In genomic region chr11:124798991-124799383, GRCh38 we compare ENCODE assay signal across 8 cellular contexts. TPM values are rescaled to one million over a fixed set of nuclear protein-coding genes. Genes with fewer than 3 reads are reported as not detected.
A peak's percentile ranks its signal among the peaks of the same experiment; 100 is the strongest.
DNase-seq lines count a peak whose midpoint lies in the region; ATAC-seq and TF ChIP-seq lines count a peak whose summit lies in the region.

No MANE protein-coding gene starts in this region.

- H3K27me3 ChIP-seq in right cardiac atrium (ENCODE audit: control insufficient read depth, insufficient read depth) (no peaks in the 10 kb centered on the region), smooth muscle cell (ENCODE audit: low read depth) (no peaks in the 10 kb centered on the region)

- H3K4me1 Mint-ChIP-seq in WTC11, result peaks cover 43% of the 10 kb centered on the region

- H3K4me1 ChIP-seq in right cardiac atrium (ENCODE audit: control insufficient read depth, insufficient read depth, low read length) (peaks cover 4% of the 10 kb centered on the region), smooth muscle cell (ENCODE audit: low read depth) (peaks cover 26% of the 10 kb centered on the region)

- ATAC-seq in GM19395 (IDR thresholded peaks at IDR 0.05; ENCODE audit: unreplicated experiment) (peak; percentile 36), HG03442 (IDR thresholded peaks at IDR 0.05; ENCODE audit: unreplicated experiment) (peak; percentile 16), WTC11 (no peak), right cardiac atrium (no peak), HG03469 (IDR thresholded peaks at IDR 0.05; ENCODE audit: unreplicated experiment) (no peak)

- POLR2A ChIA-PET in WTC11 (lab: Charles Lee), result no interaction called here

- H3K36me3 ChIP-seq in smooth muscle cell (ENCODE audit: low read depth), result no peaks in the 10 kb centered on the region

- peak overlapping the region; percentile 88 for H3K4me3 Mint-ChIP-seq in WTC11

- no peaks in the 10 kb centered on the region; the same call in 1 of the 2 replicates for H3K27me3 Mint-ChIP-seq in WTC11 (ENCODE audit: low read depth)

- TF ChIP-seq CTCF in WTC11 (IDR thresholded peaks at IDR 0.05), result no peak
- no peak for TF ChIP-seq CTCF in smooth muscle cell (IDR thresholded peaks at IDR 0.05; ENCODE audit: borderline replicate concordance, insufficient read depth, poor library complexity, severe bottlenecking)

- peak overlapping the region; percentile 75 for H2AFZ ChIP-seq in smooth muscle cell (ENCODE audit: low read depth)

- H3K36me3 Mint-ChIP-seq in WTC11, result no peaks in the 10 kb centered on the region

- H3K4me3 ChIP-seq in right cardiac atrium (ENCODE audit: low read length), result peak overlapping the region; percentile 94
- H3K4me3 ChIP-seq in smooth muscle cell, result peak overlapping the region; percentile 97

- H3K79me2 ChIP-seq in smooth muscle cell (ENCODE audit: low read depth), result peaks cover 62% of the 10 kb centered on the region

- DNase-seq in DMS79 (lab: John Stamatoyannopoulos, UW) (peak; percentile 50), WTC11 (ENCODE audit: low spot score) (no peak), right cardiac atrium (no peak), smooth muscle cell (lab: John Stamatoyannopoulos, UW; ENCODE audit: unreplicated experiment) (no peak), C1 segment of cervical spinal cord (lab: John Stamatoyannopoulos, UW) (no peak)

- peaks cover 49% of the 10 kb centered on the region for H4K20me1 ChIP-seq in smooth muscle cell (ENCODE audit: low read depth)

- intact Hi-C loops in right cardiac atrium (cut with DNase I), result no loop called here

- CTCF ChIA-PET in WTC11 (lab: Charles Lee), result interaction anchor here (0.7 to 5.9 kb wide), 11 partner anchors 13 to 130 kb away, joined by 3 to 32 read pairs (median 6); partner anchors contain the start of genes ESAM and ROBO3

- H3K9me3 Mint-ChIP-seq in WTC11, result no peaks in the 10 kb centered on the region

- H3K9ac ChIP-seq in smooth muscle cell (ENCODE audit: low read depth), result peak overlapping the region; percentile 96

- peak overlapping the region; percentile 88 for H3K4me2 ChIP-seq in smooth muscle cell

- WGBS in right cardiac atrium, result 2% methylated on average over 10 of the region's 10 CpGs
- under 1% methylated on average over 10 of the region's 10 CpGs for WGBS in smooth muscle cell (ENCODE audit: low lambda C conversion rate)

- H3K9me3 ChIP-seq in right cardiac atrium (ENCODE audit: control insufficient read depth, low read length), result no peaks in the 10 kb centered on the region
- H3K9me3 ChIP-seq in smooth muscle cell (replicated peaks; ENCODE audit: low read depth), result no peaks in the 10 kb centered on the region

- H3K27ac ChIP-seq in right cardiac atrium (ENCODE audit: low read length) (no peak overlapping the region), smooth muscle cell (ENCODE audit: low read depth) (peak overlapping the region; percentile 97)

- H3F3A ChIP-seq in smooth muscle cell (ENCODE audit: low read depth), result peaks cover 5% of the 10 kb centered on the region

- peak overlapping the region; percentile 54 for H3K27ac Mint-ChIP-seq in WTC11

TF ChIP-seq in WTC11, 78 proteins besides CTCF, POLR2A, EP300 and RAD21:
- no peak for TF ChIP-seq SMAD3 (CRISPR knock-in tag; IDR thresholded peaks at IDR 0.05; ENCODE audit: borderline replicate concordance)

RNA-seq across cellular contexts. Expression of gene MSANTD2, which starts 1.2 kb away (rescaled TPM):
- total RNA-seq in WTC11 (2021), result 16.5 to 17.5 TPM (median 16.8 TPM) in 3 replicates
- 1 to 10 TPM; 3.5 to 6.7 (median 5.3) TPM for total RNA-seq in right cardiac atrium
- polyA plus RNA-seq in right cardiac atrium, result 3.8 TPM
- total RNA-seq in smooth muscle cell, result 18.8 and 25.3 TPM in 2 replicates
- polyA plus RNA-seq in smooth muscle cell, result 11.4 and 13.6 TPM in 2 replicates

RNA-seq across cellular contexts. Expression of gene ESAM, which starts 36.9 kb away (rescaled TPM):
- total RNA-seq in WTC11 (2021), result 0.44 to 0.64 TPM (median 0.48 TPM) in 3 replicates
- total RNA-seq in right cardiac atrium, result 10 to 100 TPM; 31.2 to 49.8 (median 41.9) TPM
- 51.8 TPM for polyA plus RNA-seq in right cardiac atrium
- 0.31 and 0.76 TPM in 2 replicates for total RNA-seq in smooth muscle cell
- 0.94 and 1.5 TPM in 2 replicates for polyA plus RNA-seq in smooth muscle cell

RNA-seq across cellular contexts. Expression of gene VSIG2, which starts 46.9 kb away (rescaled TPM):
- total RNA-seq in WTC11 (2021) (0.46 to 0.79 TPM (median 0.71 TPM) in 3 replicates), right cardiac atrium (1 to 10 TPM in 3 of 4 donors, under 1 TPM in 1; 0.97 to 1.4 (median 1.0) TPM), smooth muscle cell (not detected in 2 replicates)
- polyA plus RNA-seq in right cardiac atrium (0.43 TPM), smooth muscle cell (not detected in 2 replicates)

RNA-seq across cellular contexts. Expression of gene NRGN, which starts 59.2 kb away (rescaled TPM):
- total RNA-seq in WTC11 (2021) (1.9 to 2.9 TPM (median 2.5 TPM) in 3 replicates), right cardiac atrium (10 to 100 TPM in 2 of 4 donors, 1 to 10 TPM in 2; 5.3 to 11.1 (median 9.0) TPM), smooth muscle cell (1.2 TPM in 1 of 2 replicates, not detected in the other)
- polyA plus RNA-seq in right cardiac atrium (16.0 TPM), smooth muscle cell (2.0 and 2.8 TPM in 2 replicates)

Comparison
In these comparisons a context has a peak if more than half of its experiments do, and no peak if none do; other contexts are left out.
1. ATAC-seq: peak in GM19395 (single experiment) and HG03442 (single experiment); none in WTC11 (single experiment), right cardiac atrium (0 of 2) and HG03469 (single experiment).
2. RNA of gene ESAM, which starts 36.9 kb away (total RNA-seq): 31.2 to 49.8 TPM in right cardiac atrium; 0.44 to 0.64 TPM in WTC11 and 0.31 to 0.76 TPM in smooth muscle cell; every median in the first group is over 10 times any median in the second.